10 cellular contexts compared by ENCODE assay signal in genomic region chr1:23865543-23865930, GRCh38. TPM values are rescaled to one million over a fixed set of nuclear protein-coding genes. Genes with fewer than 3 reads are reported as not detected.
DNase-seq lines count a peak whose midpoint lies in the region; ATAC-seq and TF ChIP-seq lines count a peak whose summit lies in the region.
"Had no signal": no experiment of that assay in that cellular context is flagged by ENCODE, and none has a peak within 500 bp of the region (broad histone marks: within the 10 kb centered on the region; RNA-seq: fewer than 3 reads in every experiment).

No MANE protein-coding gene starts in this region.

- H3K9me1 ChIP-seq in IMR-90 (ENCODE audit: insufficient read depth, low read length), result no peaks in the 10 kb centered on the region

- H2AK5ac ChIP-seq in IMR-90 (ENCODE audit: low read depth, low read length), result no peak overlapping the region

- H3K79me2 ChIP-seq in OCI-LY7 (ENCODE audit: insufficient read depth, low read depth, low read length), result no peaks in the 10 kb centered on the region

- dilution Hi-C loops in IMR-90 (cut with HindIII; ENCODE audit: low sequenced_read_pairs, unreplicated experiment), result no loop called here

- H3K9me3 Mint-ChIP-seq in mesothelial cell of epicardium, result no peaks in the 10 kb centered on the region
- no peaks in the 10 kb centered on the region for H3K9me3 Mint-ChIP-seq in activated naive CD4-positive, alpha-beta T cell treated with anti-CD3 and anti-CD28 coated beads, Interleukin-2, amount 50 U/mL, for 72 hours

- no peak overlapping the region for H3K56ac ChIP-seq in IMR-90 (ENCODE audit: extremely low read depth, insufficient read depth, low read length)

- intact Hi-C loops in IMR-90 (cut with micrococcal nuclease), result no loop called here
- intact Hi-C loops in sigmoid colon (cut with DNase I), result loop anchor here (5.0 to 10.0 kb wide), 3 partner anchors 61 to 162 kb away; partner anchors contain the start of genes GALE and PITHD1
- intact Hi-C loops in OCI-LY7 (cut with micrococcal nuclease; ENCODE audit: unreplicated experiment), result loop anchor here (5.0 kb wide), 1 partner anchor 92 kb away; the partner anchor contains the start of gene PNRC2

- H3K14ac ChIP-seq in IMR-90 (replicated peaks; ENCODE audit: low read depth, low read length), result no peak overlapping the region

- H2BK20ac ChIP-seq in IMR-90 (ENCODE audit: low read depth, low read length), result no peak overlapping the region

- peaks cover 15% of the 10 kb centered on the region for H3K36me3 Mint-ChIP-seq in mesothelial cell of epicardium
- peaks cover 0 to 10% of the 10 kb centered on the region in 2 donors for H3K36me3 Mint-ChIP-seq in activated naive CD4-positive, alpha-beta T cell treated with anti-CD3 and anti-CD28 coated beads, Interleukin-2, amount 50 U/mL, for 72 hours

- in situ Hi-C loops in IMR-90 (cut with MboI; ENCODE audit: low sequenced_read_pairs), result no loop called here

- H3K36me3 ChIP-seq in IMR-90 (ENCODE audit: control insufficient read depth, insufficient read depth, low read length) (no peaks in the 10 kb centered on the region), sigmoid colon (peaks cover 0 to 40% (median 12%) of the 10 kb centered on the region in 4 donors), OCI-LY7 (ENCODE audit: insufficient read depth, low read length) (peaks cover 46% of the 10 kb centered on the region)

- TF ChIP-seq POLR2A in IMR-90 (IDR thresholded peaks at IDR 0.05; ENCODE audit: low read depth, low read length), result no peak
- no peak for TF ChIP-seq POLR2A in sigmoid colon (IDR thresholded peaks at IDR 0.05)

- no peak overlapping the region for H3K27ac Mint-ChIP-seq in mesothelial cell of epicardium
- H3K27ac Mint-ChIP-seq in activated naive CD4-positive, alpha-beta T cell treated with anti-CD3 and anti-CD28 coated beads, Interleukin-2, amount 50 U/mL, for 72 hours, result no peak overlapping the region

- no TSS peak for BruUV-seq in IMR-90 (replicated peaks; lab: Mats Ljungman, UMichigan)
- BruUV-seq in OCI-LY7 (replicated peaks; lab: Mats Ljungman, UMichigan), result no TSS peak

- no peak overlapping the region for H4K5ac ChIP-seq in IMR-90 (ENCODE audit: low read depth, low read length)

- H2AFZ ChIP-seq in IMR-90 (replicated peaks; ENCODE audit: low read length, poor library complexity) (no peak overlapping the region), OCI-LY7 (ENCODE audit: low read length) (no peak overlapping the region)

- ATAC-seq in IMR-90 (ENCODE audit: low read depth), result no peak
- ATAC-seq in activated naive CD4-positive, alpha-beta T cell treated with anti-CD3 and anti-CD28 coated beads, Interleukin-2, amount 50 U/mL, for 72 hours, result no peak

- H2BK15ac ChIP-seq in IMR-90 (ENCODE audit: low read depth, low read length), result no peak overlapping the region

- no peak overlapping the region for H3K27ac ChIP-seq in IMR-90 (ENCODE audit: insufficient read depth, low read length)
- no peak overlapping the region for H3K27ac ChIP-seq in sigmoid colon
- no peak overlapping the region for H3K27ac ChIP-seq in OCI-LY7 (ENCODE audit: low read depth, low read length, poor library complexity, severe bottlenecking)

- H4K8ac ChIP-seq in IMR-90 (ENCODE audit: low read depth in 2 of 2, low read length in 2 of 2), result no peak overlapping the region

- H3K27me3 ChIP-seq in IMR-90 (ENCODE audit: control insufficient read depth, insufficient read depth, low read length) (peaks cover 21% of the 10 kb centered on the region), sigmoid colon (no peaks in the 10 kb centered on the region)

- H3K4me3 Mint-ChIP-seq in mesothelial cell of epicardium, result peak overlapping the region; percentile 25

- no peak overlapping the region for H3K4ac ChIP-seq in IMR-90 (ENCODE audit: low read depth, low read length)

- no peaks in the 10 kb centered on the region for H3K79me1 ChIP-seq in IMR-90 (ENCODE audit: low read depth in 1 of 2, low read length in 2 of 2)

- no peaks in the 10 kb centered on the region for H3K9me3 ChIP-seq in IMR-90 (ENCODE audit: control insufficient read depth, insufficient read depth, low read length)
- H3K9me3 ChIP-seq in sigmoid colon, result no peaks in the 10 kb centered on the region
- H3K9me3 ChIP-seq in OCI-LY7 (ENCODE audit: low read length), result no peaks in the 10 kb centered on the region

- POLR2A ChIA-PET in IMR-90 (lab: Charles Lee; ENCODE audit: unreplicated experiment) (interaction anchor here (0.6 kb wide), 1 partner anchor 174 kb away, joined by 3 read pairs; no protein-coding TSS in a partner anchor), OCI-LY7 (lab: Charles Lee) (no interaction called here)

- no peak overlapping the region for H2BK5ac ChIP-seq in IMR-90 (ENCODE audit: low read depth, low read length, poor library complexity, severe bottlenecking)

- H3K27me3 Mint-ChIP-seq in mesothelial cell of epicardium (ENCODE audit: low read depth), result peaks cover 22% of the 10 kb centered on the region

- 90% methylated on average over 2 of the region's 4 CpGs; no CpG with 5 or more reads in 1 of the 2 experiments for WGBS in IMR-90 (ENCODE audit: extremely low coverage in 2 of 2, insufficient read length in 1 of 2), 2 experiments
- 70 to 89% methylated on average over 4 of the region's 4 CpGs for WGBS in sigmoid colon, 2 donors

- no peak overlapping the region for H3K18ac ChIP-seq in IMR-90 (ENCODE audit: low read depth, low read length)

- no peak overlapping the region for H4K91ac ChIP-seq in IMR-90 (ENCODE audit: insufficient read depth, low read depth, low read length)

- peak; percentile 35 for DNase-seq in COLO829 (ENCODE audit: low spot score)
- peak; percentile 18 for DNase-seq in IMR-90
- DNase-seq in astrocyte of the hippocampus (ENCODE audit: low read depth, low spot score), result peak; percentile 95
- no peak for DNase-seq in mesothelial cell of epicardium (ENCODE audit: low spot score in 2 of 2, unreplicated experiment in 2 of 2)
- DNase-seq in sigmoid colon, result no peak
- no peak for DNase-seq in OCI-M2 (lab: John Stamatoyannopoulos, UW; ENCODE audit: unreplicated experiment)
- DNase-seq in OCI-LY7 (ENCODE audit: low spot score), result no peak
- no peak for DNase-seq in activated naive CD4-positive, alpha-beta T cell treated with anti-CD3 and anti-CD28 coated beads, Interleukin-2, amount 50 U/mL, for 72 hours (ENCODE audit: low spot score in 2 of 2)
- DNase-seq: NCI-H1417, T-helper 9 cell had no signal

- CTCF ChIA-PET in IMR-90 (lab: Yijun Ruan, JAX), result no interaction called here
- CTCF ChIA-PET in OCI-LY7 (lab: Charles Lee; ENCODE audit: unreplicated experiment), result no interaction called here

- H4K20me1 ChIP-seq in IMR-90 (ENCODE audit: insufficient read depth, low read length), result no peaks in the 10 kb centered on the region
- H4K20me1 ChIP-seq in OCI-LY7 (ENCODE audit: insufficient read depth, low read length), result no peaks in the 10 kb centered on the region

- TF ChIP-seq CTCF in IMR-90 (conservative IDR thresholded peaks at IDR 0.05; ENCODE audit: low read depth, low read length) (no peak), mesothelial cell of epicardium (IDR thresholded peaks at IDR 0.05; ENCODE audit: unreplicated experiment) (no peak), sigmoid colon (IDR thresholded peaks at IDR 0.05) (no peak), OCI-LY7 (conservative IDR thresholded peaks at IDR 0.05; ENCODE audit: low read length) (no peak)

- H3K9me2 ChIP-seq in OCI-LY7 (ENCODE audit: insufficient read depth, low read length), result no peaks in the 10 kb centered on the region

- H3K4me2 ChIP-seq in IMR-90 (ENCODE audit: low read depth, low read length), result no peak overlapping the region
- H3K4me2 ChIP-seq in OCI-LY7 (ENCODE audit: low read length), result no peak overlapping the region

- H3K4me1 Mint-ChIP-seq in mesothelial cell of epicardium, result peaks cover 23% of the 10 kb centered on the region

- H2AK9ac ChIP-seq in IMR-90 (replicated peaks; ENCODE audit: low read depth, low read length, poor library complexity), result no peak overlapping the region

- TF ChIP-seq EP300 in sigmoid colon (IDR thresholded peaks at IDR 0.05), result no peak

- TF ChIP-seq RAD21 in IMR-90 (IDR thresholded peaks at IDR 0.05; ENCODE audit: low read length), result no peak

- no peak overlapping the region for H3K23ac ChIP-seq in IMR-90 (ENCODE audit: low read depth, low read length)

- no peak overlapping the region for H3K4me3 ChIP-seq in IMR-90 (ENCODE audit: insufficient read depth, low read depth, low read length)
- H3K4me3 ChIP-seq in sigmoid colon, result no peak overlapping the region
- no peak overlapping the region for H3K4me3 ChIP-seq in OCI-LY7 (ENCODE audit: low read depth, low read length, poor library complexity, severe bottlenecking)

- no peak overlapping the region for H2BK120ac ChIP-seq in IMR-90 (ENCODE audit: low read depth, low read length)

- no peak overlapping the region for H3K9ac ChIP-seq in IMR-90 (ENCODE audit: low read depth, low read length)

- H3K4me1 ChIP-seq in IMR-90 (ENCODE audit: control insufficient read depth, insufficient read depth, low read length) (no peaks in the 10 kb centered on the region), sigmoid colon (peaks cover 0 to 23% (median 14%) of the 10 kb centered on the region in 4 donors), OCI-LY7 (ENCODE audit: insufficient read depth, low read length, poor library complexity, severe bottlenecking) (peaks cover 25% of the 10 kb centered on the region)

RNA-seq across cellular contexts. Expression of gene FUCA1, which starts 2.6 kb away (rescaled TPM):
- 2.8 and 2.9 TPM in 2 replicates for total RNA-seq in IMR-90 (2012; rRNA removed)
- polyA plus RNA-seq in IMR-90 (2012; rRNA removed), result 2.5 and 3.5 TPM in 2 replicates
- 1.7 and 2.7 TPM in 2 replicates for polyA plus RNA-seq in IMR-90 (2012; cell fraction: cytosol; rRNA removed)
- 0.67 and 3.0 TPM in 2 replicates for polyA plus RNA-seq in IMR-90 (2012; cell fraction: nucleus; rRNA removed; ENCODE audit: low replicate concordance)
- total RNA-seq in mesothelial cell of epicardium, result 18.9 to 21.3 TPM (median 19.0 TPM) in 3 replicates
- 10 to 100 TPM; 14.1 to 28.9 (median 21.8) TPM for total RNA-seq in sigmoid colon
- 100 to 1,000 TPM in 1 of 3 donors, 10 to 100 TPM in 2; 46.2 to 260 (median 83.1) TPM for polyA plus RNA-seq in sigmoid colon
- total RNA-seq in OCI-LY7 (2014; rRNA removed; shearing (Covaris generic)), result 9.1 and 9.3 TPM in 2 replicates
- 9.3 and 9.9 TPM in 2 replicates for total RNA-seq in OCI-LY7 (2022)
- 1 to 10 TPM; 4.3 to 6.4 TPM for total RNA-seq in activated naive CD4-positive, alpha-beta T cell treated with anti-CD3 and anti-CD28 coated beads, Interleukin-2, amount 50 U/mL, for 72 hours

RNA-seq across cellular contexts. Expression of gene HMGCL, which starts 40.3 kb away (rescaled TPM):
- total RNA-seq in IMR-90 (2012; rRNA removed) (31.9 and 33.5 TPM in 2 replicates), mesothelial cell of epicardium (27.4 to 30.7 TPM (median 29.2 TPM) in 3 replicates), sigmoid colon (10 to 100 TPM; 24.8 to 47.4 (median 37.9) TPM), OCI-LY7 (2022) (27.4 and 30.7 TPM in 2 replicates)
- polyA plus RNA-seq in IMR-90 (2012; rRNA removed) (25.3 and 30.6 TPM in 2 replicates), sigmoid colon (100 to 1,000 TPM in 2 of 3 donors, 10 to 100 TPM in 1; 56.6 to 156 (median 118) TPM)
- polyA plus RNA-seq in IMR-90 (2012; cell fraction: cytosol; rRNA removed), result 15.7 and 28.3 TPM in 2 replicates
- 17.3 and 23.9 TPM in 2 replicates for polyA plus RNA-seq in IMR-90 (2012; cell fraction: nucleus; rRNA removed; ENCODE audit: low replicate concordance)
- 9.0 and 13.1 TPM in 2 replicates for total RNA-seq in OCI-LY7 (2014; rRNA removed; shearing (Covaris generic))
- total RNA-seq in activated naive CD4-positive, alpha-beta T cell treated with anti-CD3 and anti-CD28 coated beads, Interleukin-2, amount 50 U/mL, for 72 hours, result 10 to 100 TPM; 29.0 to 45.3 TPM

RNA-seq across cellular contexts. Expression of gene CNR2, which starts 47.6 kb away (rescaled TPM):
- total RNA-seq in IMR-90 (2012; rRNA removed) (not detected in 2 replicates), mesothelial cell of epicardium (not detected in 3 replicates), sigmoid colon (not detected), OCI-LY7 (2022) (13.2 and 17.0 TPM in 2 replicates)
- polyA plus RNA-seq in IMR-90 (2012; rRNA removed) (not detected in 2 replicates), sigmoid colon (1 to 10 TPM in 1 of 3 donors, under 1 TPM in 1, not detected in 1; 0.23 to 4.2 TPM)
- not detected in 2 replicates for polyA plus RNA-seq in IMR-90 (2012; cell fraction: cytosol; rRNA removed)
- not detected in 2 replicates for polyA plus RNA-seq in IMR-90 (2012; cell fraction: nucleus; rRNA removed; ENCODE audit: low replicate concordance)
- 11.2 and 14.1 TPM in 2 replicates for total RNA-seq in OCI-LY7 (2014; rRNA removed; shearing (Covaris generic))
- under 1 TPM in 1 of 2 donors, not detected in 1; 0.05 TPM for total RNA-seq in activated naive CD4-positive, alpha-beta T cell treated with anti-CD3 and anti-CD28 coated beads, Interleukin-2, amount 50 U/mL, for 72 hours

Comparison
In these comparisons a context has a peak if more than half of its experiments do, and no peak if none do; other contexts are left out.
1. DNase-seq: peak in COLO829 (single experiment), IMR-90 (single experiment) and astrocyte of the hippocampus (single experiment); none in mesothelial cell of epicardium (0 of 2), sigmoid colon (single experiment), OCI-M2 (single experiment), OCI-LY7 (single experiment) and activated naive CD4-positive, alpha-beta T cell treated with anti-CD3 and anti-CD28 coated beads, Interleukin-2, amount 50 U/mL, for 72 hours (0 of 2).
2. RNA of gene CNR2, which starts 47.6 kb away (total RNA-seq): 11.2 to 17.0 TPM in OCI-LY7; 0.05 TPM in activated naive CD4-positive, alpha-beta T cell treated with anti-CD3 and anti-CD28 coated beads, Interleukin-2, amount 50 U/mL, for 72 hours, not detected in mesothelial cell of epicardium, not detected in IMR-90 and not detected in sigmoid colon; every median in the first group is over 10 times any median in the second.